13 cellular contexts compared by ENCODE assay signal in genomic region chr6:30071081-30071818, GRCh38. TPM values are rescaled to one million over a fixed set of nuclear protein-coding genes. Genes with fewer than 3 reads are reported as not detected.
DNase-seq lines count a peak whose midpoint lies in the region; FAIRE-seq and TF ChIP-seq lines count a peak whose summit lies in the region.
"Had no signal": no experiment of that assay in that cellular context is flagged by ENCODE, and none has a peak within 500 bp of the region (broad histone marks: within the 10 kb centered on the region; RNA-seq: fewer than 3 reads in every experiment).

No MANE protein-coding gene starts in this region.

- no peaks in the 10 kb centered on the region for H3K27me3 ChIP-seq in prostate gland (replicated peaks; ENCODE audit: insufficient read depth)
- H3K27me3 ChIP-seq: foreskin keratinocyte had no signal

- 54% methylated on average over 52 of the region's 68 CpGs for WGBS in prostate gland

- intact Hi-C loops in CD14-positive monocyte (cut with micrococcal nuclease) = no loop called here
- intact Hi-C loops in prostate gland (cut with DNase I) = no loop called here

- no peaks in the 10 kb centered on the region for H3K36me3 ChIP-seq in prostate gland

- FAIRE-seq in D721Med (lab: Jason Lieb, UNC) = no peak

- H3K27ac ChIP-seq in prostate gland = no peak overlapping the region
- H3K27ac ChIP-seq: foreskin keratinocyte, tibial nerve, WERI-Rb-1 had no signal

- no peaks in the 10 kb centered on the region for H3K4me1 ChIP-seq in prostate gland (replicated peaks)

- no peaks in the 10 kb centered on the region for H3K9me3 ChIP-seq in prostate gland
- H3K9me3 ChIP-seq: tibial nerve had no signal

- H3K4me3 Mint-ChIP-seq in CD14-positive monocyte = peak overlapping the region; percentile 5 to 81
- peak overlapping the region in 3 of 4 donors; percentile 44 to 71 (median 61) for H3K4me3 Mint-ChIP-seq in IgD-negative memory B cell
- H3K4me3 Mint-ChIP-seq in nephron = peak overlapping the region; percentile 48 to 64 (median 62)
- no peak overlapping the region for H3K4me3 Mint-ChIP-seq in activated CD4-positive, alpha-beta memory T cell treated with anti-CD3 and anti-CD28 coated beads, Interleukin-2, amount 10 ng/mL, durations not matched to agents 7 days and 5 days

- H3K4me3 ChIP-seq in fibroblast of mammary gland (ENCODE audit: control insufficient read depth, low read depth, low read length) (no peak overlapping the region), prostate gland (no peak overlapping the region)

- peaks cover 39% of the 10 kb centered on the region for H3K4me1 Mint-ChIP-seq in CD14-positive monocyte
- peaks cover 29 to 34% (median 32%) of the 10 kb centered on the region in 3 donors for H3K4me1 Mint-ChIP-seq in IgD-negative memory B cell
- peaks cover 38% of the 10 kb centered on the region for H3K4me1 Mint-ChIP-seq in nephron
- peaks cover 52% of the 10 kb centered on the region for H3K4me1 Mint-ChIP-seq in activated CD4-positive, alpha-beta memory T cell treated with anti-CD3 and anti-CD28 coated beads, Interleukin-2, amount 10 ng/mL, durations not matched to agents 7 days and 5 days

- DNase-seq in CD14-positive monocyte (ENCODE audit: low spot score) (no peak), fibroblast of mammary gland (ENCODE audit: low read depth) (peak; percentile 47), D721Med (ENCODE audit: insufficient read length, low spot score) (no peak), prostate gland (ENCODE audit: low spot score) (no peak), hepatic stellate cell (ENCODE audit: low spot score) (no peak)
- DNase-seq in activated CD4-positive, alpha-beta memory T cell treated with anti-CD3 and anti-CD28 coated beads, Interleukin-2, amount 10 ng/mL, durations not matched to agents 7 days and 5 days = no peak
- DNase-seq: activated naive CD4-positive, alpha-beta T cell treated with anti-CD3 and anti-CD28 coated beads, Interleukin-2, amount 50 U/mL, for 16 hours; foreskin keratinocyte; NCI-H1105; WERI-Rb-1 had no signal

- H3K27me3 Mint-ChIP-seq in CD14-positive monocyte (ENCODE audit: low read depth in 3 of 3) (peaks cover 54 to 70% (median 61%) of the 10 kb centered on the region in 3 donors), IgD-negative memory B cell (peaks cover 48% of the 10 kb centered on the region), nephron (ENCODE audit: low read depth) (peaks cover 83% of the 10 kb centered on the region)
- peaks cover 47% of the 10 kb centered on the region for H3K27me3 Mint-ChIP-seq in activated CD4-positive, alpha-beta memory T cell treated with anti-CD3 and anti-CD28 coated beads, Interleukin-2, amount 10 ng/mL, durations not matched to agents 7 days and 5 days

- peaks cover 45 to 63% of the 10 kb centered on the region in 2 donors for H3K36me3 Mint-ChIP-seq in CD14-positive monocyte
- H3K36me3 Mint-ChIP-seq in IgD-negative memory B cell = peaks cover 15% of the 10 kb centered on the region
- peaks cover 44% of the 10 kb centered on the region for H3K36me3 Mint-ChIP-seq in nephron (ENCODE audit: low read depth)
- H3K36me3 Mint-ChIP-seq in activated CD4-positive, alpha-beta memory T cell treated with anti-CD3 and anti-CD28 coated beads, Interleukin-2, amount 10 ng/mL, durations not matched to agents 7 days and 5 days (ENCODE audit: low read depth) = peaks cover 43% of the 10 kb centered on the region

- TF ChIP-seq CTCF in CD14-positive monocyte (IDR thresholded peaks at IDR 0.05) (no peak), fibroblast of mammary gland (conservative IDR thresholded peaks at IDR 0.05; ENCODE audit: control insufficient read depth, insufficient read depth, low read depth, low read length) (no peak), nephron (IDR thresholded peaks at IDR 0.05; ENCODE audit: unreplicated experiment in 3 of 3) (no peak), D721Med (IDR thresholded peaks at IDR 0.05; ENCODE audit: insufficient read depth, missing control alignments) (no peak), prostate gland (IDR thresholded peaks at IDR 0.05) (no peak)

- POLR2A ChIA-PET in activated CD4-positive, alpha-beta memory T cell treated with anti-CD3 and anti-CD28 coated beads, Interleukin-2, amount 10 ng/mL, durations not matched to agents 7 days and 5 days (lab: Charles Lee) = interaction anchor here (1.5 to 3.5 kb wide), 2 partner anchors 10 to 255 kb away, joined by 3 to 28 read pairs; partner anchors contain the start of genes POLR1H and TRIM39

- no peak overlapping the region for H3K27ac Mint-ChIP-seq in CD14-positive monocyte
- H3K27ac Mint-ChIP-seq in IgD-negative memory B cell = no peak overlapping the region
- H3K27ac Mint-ChIP-seq in nephron = no peak overlapping the region
- H3K27ac Mint-ChIP-seq in activated CD4-positive, alpha-beta memory T cell treated with anti-CD3 and anti-CD28 coated beads, Interleukin-2, amount 10 ng/mL, durations not matched to agents 7 days and 5 days = no peak overlapping the region

- no peak for TF ChIP-seq POLR2A in prostate gland (IDR thresholded peaks at IDR 0.05)

- CTCF ChIA-PET in activated CD4-positive, alpha-beta memory T cell treated with anti-CD3 and anti-CD28 coated beads, Interleukin-2, amount 10 ng/mL, durations not matched to agents 7 days and 5 days (lab: Charles Lee) = interaction anchor here (0.9 kb wide), 1 partner anchor 382 kb away, joined by 3 read pairs; no protein-coding TSS in a partner anchor

- H3K9me3 Mint-ChIP-seq in CD14-positive monocyte (peaks cover 4 to 29% (median 14%) of the 10 kb centered on the region in 7 donors), IgD-negative memory B cell (peaks cover 0 to 4% (median 0%) of the 10 kb centered on the region in 3 donors), nephron (no peaks in the 10 kb centered on the region)
- H3K9me3 Mint-ChIP-seq in activated CD4-positive, alpha-beta memory T cell treated with anti-CD3 and anti-CD28 coated beads, Interleukin-2, amount 10 ng/mL, durations not matched to agents 7 days and 5 days = no peaks in the 10 kb centered on the region

RNA-seq across cellular contexts. Expression of gene PPP1R11, which starts 4.3 kb away (rescaled TPM):
- polyA plus RNA-seq in CD14-positive monocyte (100 to 1,000 TPM in 1 of 2 donors, 10 to 100 TPM in 1; 67.7 to 107 TPM), IgD-negative memory B cell (102 TPM)
- total RNA-seq in activated CD4-positive, alpha-beta memory T cell treated with anti-CD3 and anti-CD28 coated beads, Interleukin-2, amount 10 ng/mL, durations not matched to agents 7 days and 5 days = 10 to 100 TPM; 62.5 to 62.6 TPM
- total RNA-seq in prostate gland = 10 to 100 TPM; 49.7 to 59.3 TPM

RNA-seq across cellular contexts. Expression of gene RNF39, which starts 4.3 kb away (rescaled TPM):
- polyA plus RNA-seq in CD14-positive monocyte (not detected), IgD-negative memory B cell (not detected)
- not detected for total RNA-seq in activated CD4-positive, alpha-beta memory T cell treated with anti-CD3 and anti-CD28 coated beads, Interleukin-2, amount 10 ng/mL, durations not matched to agents 7 days and 5 days
- total RNA-seq in prostate gland = 10 to 100 TPM in 1 of 2 donors, 1 to 10 TPM in 1; 9.0 to 29.1 TPM

RNA-seq across cellular contexts. Expression of gene POLR1H, which starts 10.2 kb away (rescaled TPM):
- polyA plus RNA-seq in CD14-positive monocyte = 10 to 100 TPM; 45.0 to 62.4 TPM
- 84.4 TPM for polyA plus RNA-seq in IgD-negative memory B cell
- 10 to 100 TPM; 75.5 to 77.8 TPM for total RNA-seq in activated CD4-positive, alpha-beta memory T cell treated with anti-CD3 and anti-CD28 coated beads, Interleukin-2, amount 10 ng/mL, durations not matched to agents 7 days and 5 days
- total RNA-seq in prostate gland = 10 to 100 TPM; 31.9 to 36.3 TPM

RNA-seq across cellular contexts. Expression of gene TRIM31, which starts 41.6 kb away (rescaled TPM):
- polyA plus RNA-seq in CD14-positive monocyte (not detected), IgD-negative memory B cell (not detected)
- total RNA-seq in activated CD4-positive, alpha-beta memory T cell treated with anti-CD3 and anti-CD28 coated beads, Interleukin-2, amount 10 ng/mL, durations not matched to agents 7 days and 5 days = not detected
- under 1 TPM in 1 of 2 donors, not detected in 1; 0.32 TPM for total RNA-seq in prostate gland
- total RNA-seq: tibial nerve had no signal

Comparison
In these comparisons a context has a peak if more than half of its experiments do, and no peak if none do; other contexts are left out.
1. RNA of gene RNF39, which starts 4.3 kb away (total RNA-seq): 9.0 to 29.1 TPM in prostate gland; not detected in activated CD4-positive, alpha-beta memory T cell treated with anti-CD3 and anti-CD28 coated beads, Interleukin-2, amount 10 ng/mL, durations not matched to agents 7 days and 5 days; every median in the first group is over 10 times any median in the second.